Comparison of ENCODE assay signal across 11 cellular contexts in the genomic region with DNA sequence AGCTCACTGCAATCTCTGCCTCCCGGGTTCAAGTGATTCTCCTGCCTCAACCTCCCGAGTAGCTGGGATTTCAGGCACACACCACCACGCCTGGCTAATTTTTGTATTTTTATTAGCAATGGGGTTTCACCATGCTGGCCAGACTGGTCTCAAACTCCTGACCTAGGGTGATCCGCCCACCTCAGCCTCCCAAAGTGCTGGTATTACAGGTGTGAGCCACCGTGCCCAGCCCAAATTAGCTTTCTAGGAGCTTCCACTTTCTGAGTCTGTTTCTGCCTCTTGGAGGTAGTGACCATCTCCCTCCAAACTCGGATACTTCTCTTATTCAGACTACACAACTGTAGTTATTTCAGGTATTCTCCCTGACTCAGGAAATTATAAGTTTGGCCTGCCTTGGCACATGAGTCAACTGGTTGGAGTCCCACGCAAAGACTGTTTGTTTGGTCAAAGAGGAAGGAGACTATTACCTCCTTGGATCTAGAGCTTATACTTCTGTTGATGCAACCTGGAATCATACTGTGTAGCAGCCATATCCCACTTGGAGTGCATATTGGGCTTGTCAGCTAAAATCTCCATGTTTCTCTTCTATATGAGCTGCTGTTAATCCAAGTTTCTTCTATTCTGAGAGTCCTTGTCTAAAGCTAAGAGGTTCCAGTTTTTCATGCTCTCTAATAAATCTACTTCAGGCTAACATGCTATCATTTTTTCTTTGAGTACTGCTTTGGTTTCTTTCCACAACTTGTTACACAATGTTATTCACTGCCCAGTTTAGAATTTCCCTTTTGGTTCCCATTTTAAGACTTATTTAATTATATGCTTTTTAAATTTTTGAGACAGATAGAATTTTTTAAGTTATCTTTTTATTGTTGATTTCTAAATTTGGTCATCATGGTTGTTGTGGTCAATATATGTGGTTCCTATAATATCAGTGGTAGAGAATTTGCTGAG. TPM values are rescaled to one million over a fixed set of nuclear protein-coding genes. Genes with fewer than 3 reads are reported as not detected.
DNase-seq lines count a peak whose midpoint lies in the region; ATAC-seq, FAIRE-seq and TF ChIP-seq lines count a peak whose summit lies in the region.
"Had no signal": no experiment of that assay in that cellular context is flagged by ENCODE, and none has a peak within 500 bp of the region (broad histone marks: within the 10 kb centered on the region; RNA-seq: fewer than 3 reads in every experiment).

No MANE protein-coding gene starts in this region.

- no peak overlapping the region for H3K27ac ChIP-seq in H1 (ENCODE audit: low read depth, low read length)
- H3K27ac ChIP-seq in rectal smooth muscle tissue (ENCODE audit: low read depth, low read length): peak overlapping the region; percentile 87
- H3K27ac ChIP-seq in CD8-positive, alpha-beta T cell (ENCODE audit: low read depth, low read length): no peak overlapping the region
- no peak overlapping the region for H3K27ac ChIP-seq in neuronal stem cell (replicated peaks; ENCODE audit: low read length)

- H3K4me1 ChIP-seq in H1 (replicated peaks in 1 of 4; ENCODE audit: control insufficient read depth in 3 of 4, insufficient read depth in 4 of 4, low read length in 3 of 4): peaks cover 14 to 25% (median 20%) of the 10 kb centered on the region in 4 experiments
- peaks cover 42% of the 10 kb centered on the region for H3K4me1 ChIP-seq in rectal smooth muscle tissue (ENCODE audit: control insufficient read depth, insufficient read depth, low read length)
- H3K4me1 ChIP-seq in CD8-positive, alpha-beta T cell (ENCODE audit: insufficient read depth, low read length): peaks cover 73% of the 10 kb centered on the region
- H3K4me1 ChIP-seq in neuronal stem cell (ENCODE audit: control insufficient read depth in 2 of 2, insufficient read depth in 1 of 2, low read depth in 1 of 2, low read length in 2 of 2): no peaks in the 10 kb centered on the region

- H2BK12ac ChIP-seq in H1 (ENCODE audit: low read depth, low read length) (no peak overlapping the region), neuronal stem cell (ENCODE audit: low read length) (no peak overlapping the region)

- no peak overlapping the region for H2AK5ac ChIP-seq in H1 (ENCODE audit: low read depth, low read length)
- H2AK5ac ChIP-seq in neuronal stem cell (ENCODE audit: low read depth, low read length): no peak overlapping the region

- intact Hi-C loops in CD8-positive, alpha-beta T cell (cut with DNase I, micrococcal nuclease): no loop called here

- H3K36me3 ChIP-seq in H1 (ENCODE audit: control insufficient read depth in 2 of 4, insufficient read depth in 4 of 4, low read length in 3 of 4) (no peaks in the 10 kb centered on the region), rectal smooth muscle tissue (ENCODE audit: control insufficient read depth, insufficient read depth, low read length) (no peaks in the 10 kb centered on the region), neuronal stem cell (replicated peaks in 1 of 2; ENCODE audit: control insufficient read depth in 2 of 2, insufficient read depth in 2 of 2, low read length in 2 of 2) (no peaks in the 10 kb centered on the region)
- H3K36me3 ChIP-seq in CD8-positive, alpha-beta T cell (ENCODE audit: insufficient read depth, low read length): no peaks in the 10 kb centered on the region

- H4K5ac ChIP-seq in H1 (ENCODE audit: insufficient read length, low read depth, low read length): no peak overlapping the region

- no peak for TF ChIP-seq CTCF in H1 (IDR thresholded peaks at IDR 0.05; ENCODE audit: control extremely low read depth in 1 of 3, insufficient read depth in 1 of 3, low read depth in 1 of 3, low read length in 3 of 3)
- no peak for TF ChIP-seq CTCF in CD8-positive, alpha-beta T cell (IDR thresholded peaks at IDR 0.05)

- peaks cover 0 to 70% of the 10 kb centered on the region in 2 experiments; a peak in 3 of 4 replicates for H3K79me2 ChIP-seq in H1 (ENCODE audit: control insufficient read depth in 1 of 2, insufficient read depth in 2 of 2, low read length in 2 of 2)

- H4K91ac ChIP-seq in H1 (replicated peaks; ENCODE audit: insufficient read length, low read length) (no peak overlapping the region), neuronal stem cell (ENCODE audit: low read depth, low read length, poor library complexity) (no peak overlapping the region)

- H4K8ac ChIP-seq in H1 (ENCODE audit: extremely low read depth, insufficient read depth, low read length) (no peak overlapping the region), neuronal stem cell (ENCODE audit: low read depth, low read length) (no peak overlapping the region)

- CTCF ChIA-PET in H1 (lab: Charles Lee; ENCODE audit: partially characterized antibody): interaction anchor here (0.9 to 3.1 kb wide), 6 partner anchors 12 to 142 kb away, joined by 3 to 13 read pairs (median 4); no protein-coding TSS in a partner anchor
- CTCF ChIA-PET in CD8-positive, alpha-beta T cell (lab: Charles Lee): interaction anchor here (0.8 to 1.9 kb wide), 2 partner anchors 96 to 142 kb away, joined by 3 to 7 read pairs; no protein-coding TSS in a partner anchor

- no peak overlapping the region for H3K27ac Mint-ChIP-seq in CD8-positive, alpha-beta T cell
- H3K27ac Mint-ChIP-seq: brain had no signal

- H3K4me1 Mint-ChIP-seq in CD8-positive, alpha-beta T cell (ENCODE audit: low read depth): peaks cover 74% of the 10 kb centered on the region
- H3K4me1 Mint-ChIP-seq: brain had no signal

- H3K36me3 Mint-ChIP-seq in CD8-positive, alpha-beta T cell: peaks cover 25% of the 10 kb centered on the region
- H3K36me3 Mint-ChIP-seq: brain had no signal

- no peaks in the 10 kb centered on the region for H3K27me3 ChIP-seq in H1 (replicated peaks in 1 of 4; ENCODE audit: control insufficient read depth in 3 of 4, extremely low read depth in 1 of 4, insufficient read depth in 3 of 4, low read length in 3 of 4)
- H3K27me3 ChIP-seq in rectal smooth muscle tissue (ENCODE audit: control insufficient read depth, insufficient read depth, low read length): no peaks in the 10 kb centered on the region
- no peaks in the 10 kb centered on the region for H3K27me3 ChIP-seq in CD8-positive, alpha-beta T cell (ENCODE audit: insufficient read depth, low read length)
- H3K27me3 ChIP-seq in neuronal stem cell (ENCODE audit: control insufficient read depth in 3 of 3, insufficient read depth in 3 of 3, low read depth in 1 of 3, low read length in 3 of 3): no peaks in the 10 kb centered on the region

- no peak overlapping the region for H3K56ac ChIP-seq in H1 (replicated peaks; ENCODE audit: insufficient read length, low read depth, low read length)

- peak overlapping the region; percentile 34 for H2BK120ac ChIP-seq in H1 (replicated peaks; ENCODE audit: low read depth, low read length)
- H2BK120ac ChIP-seq in neuronal stem cell (ENCODE audit: low read depth, low read length): no peak overlapping the region

- H2BK15ac ChIP-seq in H1 (ENCODE audit: low read length): no peak overlapping the region
- no peak overlapping the region for H2BK15ac ChIP-seq in neuronal stem cell (ENCODE audit: low read length)

- H3K4ac ChIP-seq in H1 (replicated peaks; ENCODE audit: insufficient read length, low read depth, low read length) (peak overlapping the region; percentile 45), neuronal stem cell (ENCODE audit: low read length) (no peak overlapping the region)

- POLR2A ChIA-PET in H1 (lab: Charles Lee; ENCODE audit: partially characterized antibody): interaction anchor here (1.5 kb wide), 1 partner anchor 100 kb away, joined by 3 read pairs; no protein-coding TSS in a partner anchor
- POLR2A ChIA-PET in CD8-positive, alpha-beta T cell (lab: Charles Lee): interaction anchor here (0.6 to 1.9 kb wide), 2 partner anchors 46 to 171 kb away, joined by 4 to 5 read pairs; no protein-coding TSS in a partner anchor

- TF ChIP-seq POLR2A in H1 (IDR thresholded peaks at IDR 0.05; ENCODE audit: control extremely low read depth in 1 of 2, low read depth in 2 of 2, low read length in 2 of 2): no peak

- ATAC-seq in GM21367 (IDR thresholded peaks at IDR 0.05; ENCODE audit: unreplicated experiment): no peak
- no peak for ATAC-seq in CD8-positive, alpha-beta T cell

- no peak overlapping the region for H3K9ac ChIP-seq in H1 (replicated peaks in 1 of 4; ENCODE audit: extremely low read depth in 1 of 4, low read depth in 3 of 4, low read length in 3 of 4)
- H3K9ac ChIP-seq in rectal smooth muscle tissue (ENCODE audit: low read length): no peak overlapping the region
- no peak overlapping the region for H3K9ac ChIP-seq in neuronal stem cell (ENCODE audit: low read depth, low read length, poor library complexity)

- H3K14ac ChIP-seq in H1 (ENCODE audit: insufficient read length): no peak overlapping the region
- H3K14ac ChIP-seq in neuronal stem cell (ENCODE audit: low read length): no peak overlapping the region

- H3K9me3 ChIP-seq in H1 (ENCODE audit: insufficient read depth in 2 of 2, low read depth in 1 of 2, low read length in 1 of 2) (no peaks in the 10 kb centered on the region), neuronal stem cell (replicated peaks in 1 of 2; ENCODE audit: control insufficient read depth in 2 of 2, insufficient read depth in 1 of 2, low read depth in 1 of 2, low read length in 2 of 2) (no peaks in the 10 kb centered on the region)
- no peaks in the 10 kb centered on the region for H3K9me3 ChIP-seq in CD8-positive, alpha-beta T cell (ENCODE audit: low read length)

- H3K4me2 ChIP-seq in H1 (ENCODE audit: insufficient read depth in 1 of 2, low read depth in 2 of 2, low read length in 2 of 2): no peak overlapping the region
- H3K4me2 ChIP-seq in neuronal stem cell (ENCODE audit: insufficient read depth, low read length, poor library complexity, severe bottlenecking): no peak overlapping the region

- H2BK20ac ChIP-seq in H1 (ENCODE audit: low read length): no peak overlapping the region

- H3K9me3 Mint-ChIP-seq in CD8-positive, alpha-beta T cell: no peaks in the 10 kb centered on the region
- H3K9me3 Mint-ChIP-seq: brain had no signal

- DNase-seq in EH (ENCODE audit: low read depth) (peak; percentile 48), RCC 7860 (ENCODE audit: low spot score) (peak; percentile 35), H1 (ENCODE audit: low read depth in 1 of 2, low spot score in 2 of 2) (no peak), NCI-H526 treated with DMSO at 0.1 percent for 48 hours (lab: John Stamatoyannopoulos, UW) (no peak), neuronal stem cell (ENCODE audit: low spot score) (no peak)
- no peak for DNase-seq in CD8-positive, alpha-beta T cell
- DNase-seq: NCI-H1417 treated with DMSO at 0.1 percent for 48 hours had no signal

- WGBS in H1 (ENCODE audit: extremely low coverage in 1 of 2, insufficient coverage in 1 of 2, insufficient read length in 1 of 2, insufficient replicate concordance in 2 of 2, low coverage in 1 of 2, low lambda C conversion rate in 2 of 2, missing lambda C conversion rate in 1 of 2), 2 experiments: 97% methylated on average over 7 of the region's 7 CpGs; no CpG with 5 or more reads in 1 of the 2 experiments
- no CpG with 5 or more reads among the region's 7 CpGs for WGBS in neuronal stem cell (ENCODE audit: extremely low coverage in 2 of 2, insufficient read length in 2 of 2, insufficient replicate concordance in 1 of 2), 2 donors

- H2AFZ ChIP-seq in H1 (ENCODE audit: low read length) (no peak overlapping the region), neuronal stem cell (ENCODE audit: low read length) (no peak overlapping the region)

- no peaks in the 10 kb centered on the region for H3K27me3 Mint-ChIP-seq in CD8-positive, alpha-beta T cell (ENCODE audit: low read depth)

- H3K79me1 ChIP-seq in H1 (ENCODE audit: low read depth, low read length): peaks cover 9% of the 10 kb centered on the region; the same call in 1 of the 2 replicates
- no peaks in the 10 kb centered on the region for H3K79me1 ChIP-seq in neuronal stem cell (ENCODE audit: low read depth, low read length)

- H3K23me2 ChIP-seq in H1 (ENCODE audit: low read depth, low read length): no peaks in the 10 kb centered on the region

- FAIRE-seq in RCC 7860 (lab: Jason Lieb, UNC) (no peak), H1 (lab: Jason Lieb, UNC) (no peak)
- FAIRE-seq: G401.6 had no signal

- TF ChIP-seq RAD21 in H1 (IDR thresholded peaks at IDR 0.05 in 1 of 2, conservative IDR thresholded peaks at IDR 0.05 in 1 of 2; ENCODE audit: low read depth in 2 of 2, low read length in 2 of 2): no peak

- H3K23ac ChIP-seq in H1 (ENCODE audit: insufficient read length) (no peak overlapping the region), neuronal stem cell (ENCODE audit: low read depth, low read length, poor library complexity) (no peak overlapping the region)

- H3K18ac ChIP-seq in H1 (ENCODE audit: extremely low read depth, low read length): no peak overlapping the region
- H3K18ac ChIP-seq in neuronal stem cell (ENCODE audit: low read length): no peak overlapping the region

- no peak overlapping the region for H3K4me3 Mint-ChIP-seq in CD8-positive, alpha-beta T cell
- H3K4me3 Mint-ChIP-seq: brain had no signal

- H3K4me3 ChIP-seq in H1 (ENCODE audit: extremely low read depth in 1 of 4, insufficient read depth in 2 of 4, low read depth in 3 of 4, low read length in 4 of 4) (no peak overlapping the region), rectal smooth muscle tissue (ENCODE audit: low read length) (no peak overlapping the region), neuronal stem cell (ENCODE audit: low read length in 2 of 2) (no peak overlapping the region)
- H3K4me3 ChIP-seq in CD8-positive, alpha-beta T cell (ENCODE audit: low read depth, low read length): no peak overlapping the region

- H4K20me1 ChIP-seq in H1 (replicated peaks in 1 of 2; ENCODE audit: control insufficient read depth in 1 of 2, insufficient read depth in 2 of 2, low read length in 2 of 2): peaks cover 0 to 3% of the 10 kb centered on the region in 2 experiments

- no peak for TF ChIP-seq EP300 in H1 (IDR thresholded peaks at IDR 0.05; ENCODE audit: borderline replicate concordance in 1 of 2, low read depth in 2 of 2, low read length in 2 of 2)

- H2BK5ac ChIP-seq in H1 (ENCODE audit: low read depth, low read length) (no peak overlapping the region), neuronal stem cell (ENCODE audit: low read length) (no peak overlapping the region)

RNA-seq across cellular contexts. Expression of a gene that starts 7.5 kb away (rescaled TPM):
- 29.4 and 32.7 TPM in 2 replicates for total RNA-seq in H1 (2021; fragmentation: NEBNext Ultra II Directional; extraction: Animal tissue kit (Norgen Biotek cat#: 25700))
- polyA plus RNA-seq in H1 (2011; rRNA removed): 29.1 and 38.2 TPM in 2 replicates
- polyA plus RNA-seq in H1 (2011; cell fraction: cytosol; rRNA removed): 25.4 TPM
- 31.2 TPM for polyA plus RNA-seq in H1 (2011; cell fraction: nucleus; rRNA removed)
- 22.5 to 25.9 TPM (median 24.5 TPM) in 4 replicates for polyA plus RNA-seq in H1 (2012, experiment 1 of 2)
- 21.4 TPM for polyA plus RNA-seq in H1 (2012, experiment 2 of 2)
- 34.5 TPM for polyA plus RNA-seq in H1 (2013, experiment 1 of 2)
- 34.4 TPM for polyA plus RNA-seq in H1 (2013, experiment 2 of 2)
- polyA minus RNA-seq in H1 (2011; rRNA and poly(A)+ RNA removed): 26.9 and 37.0 TPM in 2 replicates
- 15.6 TPM for polyA minus RNA-seq in H1 (2011; cell fraction: cytosol; rRNA and poly(A)+ RNA removed)
- polyA minus RNA-seq in H1 (2011; cell fraction: nucleus; rRNA and poly(A)+ RNA removed): 17.7 TPM
- 100 to 1,000 TPM; 224 to 240 TPM for total RNA-seq in CD8-positive, alpha-beta T cell
- 9.3 TPM for polyA plus RNA-seq in neuronal stem cell (2013, experiment 1 of 2)
- polyA plus RNA-seq in neuronal stem cell (2013, experiment 2 of 2): 9.2 TPM

RNA-seq across cellular contexts. Expression of a gene that starts 52.7 kb away (rescaled TPM):
- 16.6 and 18.4 TPM in 2 replicates for total RNA-seq in H1 (2021; fragmentation: NEBNext Ultra II Directional; extraction: Animal tissue kit (Norgen Biotek cat#: 25700))
- polyA plus RNA-seq in H1 (2011; rRNA removed): 8.1 and 8.7 TPM in 2 replicates
- 14.7 TPM for polyA plus RNA-seq in H1 (2011; cell fraction: cytosol; rRNA removed)
- 7.4 TPM for polyA plus RNA-seq in H1 (2011; cell fraction: nucleus; rRNA removed)
- 20.7 to 29.4 TPM (median 24.4 TPM) in 4 replicates for polyA plus RNA-seq in H1 (2012, experiment 1 of 2)
- polyA plus RNA-seq in H1 (2012, experiment 2 of 2): 29.3 TPM
- polyA plus RNA-seq in H1 (2013, experiment 1 of 2): 35.3 TPM
- polyA plus RNA-seq in H1 (2013, experiment 2 of 2): 37.6 TPM
- polyA minus RNA-seq in H1 (2011; rRNA and poly(A)+ RNA removed): 6.5 and 28.8 TPM in 2 replicates
- polyA minus RNA-seq in H1 (2011; cell fraction: cytosol; rRNA and poly(A)+ RNA removed): 7.0 TPM
- 3.3 TPM for polyA minus RNA-seq in H1 (2011; cell fraction: nucleus; rRNA and poly(A)+ RNA removed)
- total RNA-seq in CD8-positive, alpha-beta T cell: 10 to 100 TPM; 29.6 to 30.1 TPM
- 54.4 TPM for polyA plus RNA-seq in neuronal stem cell (2013, experiment 1 of 2)
- polyA plus RNA-seq in neuronal stem cell (2013, experiment 2 of 2): 52.8 TPM

Comparison
In these comparisons a context has a peak if more than half of its experiments do, and no peak if none do; other contexts are left out.
1. DNase-seq: peak in EH (single experiment) and RCC 7860 (single experiment); none in H1 (0 of 2), NCI-H526 treated with DMSO at 0.1 percent for 48 hours (single experiment), CD8-positive, alpha-beta T cell (0 of 7) and neuronal stem cell (single experiment).